ENCODE assay signal across 29 cellular contexts in the genomic region with DNA sequence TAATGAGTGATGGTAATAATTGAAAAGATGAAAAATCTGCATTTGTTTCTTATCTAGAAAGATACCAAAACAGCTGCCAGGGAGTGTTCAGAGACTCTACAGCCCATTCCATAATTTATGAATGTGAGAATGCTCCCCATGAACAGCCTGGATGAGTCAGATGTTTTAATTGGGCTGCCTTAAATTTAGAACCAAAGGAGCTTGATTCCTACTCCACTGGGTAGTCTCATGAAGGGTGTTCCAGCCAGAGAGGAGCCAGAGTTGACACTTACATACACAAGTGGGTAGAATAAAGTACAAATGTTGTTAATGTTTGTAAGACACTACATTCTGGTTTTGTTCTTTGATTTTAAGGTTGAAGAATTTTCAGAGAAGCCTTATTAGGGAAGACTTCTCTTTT.
"Had no signal": no experiment of that assay in that cellular context is flagged by ENCODE, and none has a peak within 500 bp of the region (broad histone marks: within the 10 kb centered on the region; RNA-seq: fewer than 3 reads in every experiment).

No MANE protein-coding gene starts in this region.

- H3K9me3 ChIP-seq: Peyer's patch, SJSA1 had no signal

- H3K9ac ChIP-seq: SK-N-SH had no signal

- H3K9me3 Mint-ChIP-seq: activated B cell treated with CpG ODN at 0.5 μM for 24 hours; activated CD4-positive, alpha-beta memory T cell treated with anti-CD3 and anti-CD28 coated beads, Interleukin-2, amount 10 ng/mL, durations not matched to agents 7 days and 5 days; activated naive CD4-positive, alpha-beta T cell treated with anti-CD3 and anti-CD28 coated beads, Interleukin-2, amount 10 ng/mL, durations not matched to agents 7 days and 5 days; T-helper 1 cell treated with Interleukin-12 subunit alpha and Interleukin-12 subunit beta and Interleukin-4 antibody, amounts not matched to agents 30 μg/mL and 1 μg/mL, for 36 hours; T-helper 2 cell treated with Interferon-gamma antibody and Interleukin-4, amounts not matched to agents 5 μg/mL and 100 μg/mL, for 36 hours had no signal

- H3K4me1 Mint-ChIP-seq: activated B cell treated with CpG ODN at 0.5 μM for 24 hours; activated CD4-positive, alpha-beta memory T cell treated with anti-CD3 and anti-CD28 coated beads, Interleukin-2, amount 10 ng/mL, durations not matched to agents 7 days and 5 days; activated CD8-positive, alpha-beta memory T cell treated with anti-CD3 and anti-CD28 coated beads, Interleukin-2, amount 10 ng/mL, durations not matched to agents 7 days and 5 days; activated naive CD4-positive, alpha-beta T cell treated with anti-CD3 and anti-CD28 coated beads, Interleukin-2, amount 10 ng/mL, durations not matched to agents 7 days and 5 days; activated naive CD8-positive, alpha-beta T cell treated with anti-CD3 and anti-CD28 coated beads, Interleukin-2, amount 50 U/mL, for 24 hours had no signal

- H3K27ac ChIP-seq: brain microvascular endothelial cell, Peyer's patch, SJSA1, VCaP had no signal

- H3K36me3 Mint-ChIP-seq: activated CD8-positive, alpha-beta memory T cell treated with anti-CD3 and anti-CD28 coated beads, Interleukin-2, amount 10 ng/mL, durations not matched to agents 7 days and 5 days; activated naive CD4-positive, alpha-beta T cell treated with anti-CD3 and anti-CD28 coated beads, Interleukin-2, amount 10 ng/mL, durations not matched to agents 7 days and 5 days; activated naive CD8-positive, alpha-beta T cell had no signal

- H3K4me1 ChIP-seq: Peyer's patch, SJSA1 had no signal

- H3K4me3 ChIP-seq: Peyer's patch, SJSA1 had no signal

- H3K4me3 Mint-ChIP-seq: activated B cell treated with CpG ODN at 0.5 μM for 24 hours; activated CD4-positive, alpha-beta memory T cell treated with anti-CD3 and anti-CD28 coated beads, Interleukin-2, amount 10 ng/mL, durations not matched to agents 7 days and 5 days; activated CD8-positive, alpha-beta memory T cell treated with anti-CD3 and anti-CD28 coated beads, Interleukin-2, amount 10 ng/mL, durations not matched to agents 7 days and 5 days; activated naive CD4-positive, alpha-beta T cell treated with anti-CD3 and anti-CD28 coated beads, Interleukin-2, amount 10 ng/mL, durations not matched to agents 7 days and 5 days; activated naive CD8-positive, alpha-beta T cell; activated naive CD8-positive, alpha-beta T cell treated with anti-CD3 and anti-CD28 coated beads, Interleukin-2, amount 50 U/mL, for 24 hours; T-helper 1 cell treated with Interleukin-12 subunit alpha and Interleukin-12 subunit beta and Interleukin-4 antibody, amounts not matched to agents 30 μg/mL and 1 μg/mL, for 36 hours; T-helper 2 cell treated with Interferon-gamma antibody and Interleukin-4, amounts not matched to agents 5 μg/mL and 100 μg/mL, for 36 hours had no signal

- H3K9me2 ChIP-seq: SK-N-SH had no signal

- DNase-seq: activated B cell treated with CpG ODN at 0.5 μM for 24 hours; activated CD4-positive, alpha-beta T cell treated with anti-CD3 and anti-CD28 coated beads for 4 hours; activated CD4-positive, CD25-positive, alpha-beta regulatory T cell treated with anti-CD3 and anti-CD28 coated beads, Interleukin-2, amount 50 U/mL, for 72 hours; activated CD8-positive, alpha-beta memory T cell treated with anti-CD3 and anti-CD28 coated beads for 24 hours; activated CD8-positive, alpha-beta memory T cell treated with anti-CD3 and anti-CD28 coated beads, Interleukin-2, amount 10 ng/mL, durations not matched to agents 7 days and 5 days; activated CD8-positive, alpha-beta memory T cell treated with anti-CD3 and anti-CD28 coated beads, Interleukin-2, amount 50 U/mL, for 48 hours; activated effector memory CD4-positive, alpha-beta T cell treated with Interleukin-2 at 50 U/mL for 16 hours; activated T-cell treated with anti-CD3 and anti-CD28 coated beads, Interleukin-2, amount 50 U/mL, for 48 hours; central memory CD4-positive, alpha-beta T cell; KG1; NCI-H1092 treated with DMSO at 0.1 percent for 48 hours; NCI-H1417; NCI-H1930; NCI-H2081 treated with DMSO at 0.1 percent for 48 hours; NCI-H446 treated with DMSO at 0.1 percent for 48 hours; NCI-H524; NCI-H69; Peyer's patch; SHP77 treated with DMSO at 0.1 percent for 48 hours; SK-N-SH had no signal

- ATAC-seq: activated CD8-positive, alpha-beta memory T cell treated with anti-CD3 and anti-CD28 coated beads, Interleukin-2, amount 10 ng/mL, durations not matched to agents 7 days and 5 days; activated naive CD8-positive, alpha-beta T cell treated with anti-CD3 and anti-CD28 coated beads, Interleukin-2, amount 50 U/mL, for 24 hours had no signal

- H3K36me3 ChIP-seq: brain microvascular endothelial cell, Peyer's patch, SJSA1 had no signal

- H3K4me2 ChIP-seq: SK-N-SH had no signal

- H3K27ac Mint-ChIP-seq: activated B cell treated with CpG ODN at 0.5 μM for 24 hours; activated CD4-positive, alpha-beta memory T cell treated with anti-CD3 and anti-CD28 coated beads, Interleukin-2, amount 10 ng/mL, durations not matched to agents 7 days and 5 days; activated CD8-positive, alpha-beta memory T cell treated with anti-CD3 and anti-CD28 coated beads, Interleukin-2, amount 10 ng/mL, durations not matched to agents 7 days and 5 days; activated naive CD4-positive, alpha-beta T cell treated with anti-CD3 and anti-CD28 coated beads, Interleukin-2, amount 10 ng/mL, durations not matched to agents 7 days and 5 days; activated naive CD8-positive, alpha-beta T cell; activated naive CD8-positive, alpha-beta T cell treated with anti-CD3 and anti-CD28 coated beads, Interleukin-2, amount 50 U/mL, for 24 hours; T-helper 1 cell treated with Interleukin-12 subunit alpha and Interleukin-12 subunit beta and Interleukin-4 antibody, amounts not matched to agents 30 μg/mL and 1 μg/mL, for 36 hours; T-helper 2 cell treated with Interferon-gamma antibody and Interleukin-4, amounts not matched to agents 5 μg/mL and 100 μg/mL, for 36 hours had no signal

- H3K27me3 ChIP-seq: brain microvascular endothelial cell, Peyer's patch, SJSA1 had no signal
